ENCODE assay signal across 23 cellular contexts in the genomic region with DNA sequence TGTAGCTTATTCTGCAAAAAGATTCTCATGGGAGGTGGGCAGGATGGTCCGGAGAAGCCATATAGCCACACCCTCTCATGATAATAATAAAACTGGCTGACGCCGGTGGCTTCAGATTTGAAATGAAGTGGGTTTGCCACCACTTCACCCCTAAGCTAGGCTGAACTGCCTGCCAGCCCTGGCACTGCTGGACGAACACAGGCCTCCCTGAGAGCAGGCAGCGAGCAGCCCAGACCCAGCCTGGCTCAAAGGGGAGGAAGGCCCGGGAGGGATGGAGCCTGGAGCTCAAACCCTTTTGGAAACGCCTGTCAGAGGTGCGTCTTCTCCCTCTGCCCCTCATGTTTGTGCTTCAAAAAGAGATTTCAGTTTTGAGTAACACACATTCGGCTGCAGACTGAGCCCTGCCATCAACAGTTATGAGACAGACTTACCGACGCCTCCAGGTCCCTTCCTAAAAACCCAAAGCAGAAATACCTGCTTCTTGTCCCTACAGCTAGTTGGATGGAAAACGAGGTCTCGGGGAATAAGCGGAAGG.
A peak's percentile ranks its signal among the peaks of the same experiment; 100 is the strongest.
DNase-seq lines count a peak whose midpoint lies in the region; ATAC-seq and TF ChIP-seq lines count a peak whose summit lies in the region.
"Had no signal": no experiment of that assay in that cellular context is flagged by ENCODE, and none has a peak within 500 bp of the region (broad histone marks: within the 10 kb centered on the region; RNA-seq: fewer than 3 reads in every experiment).

No MANE protein-coding gene starts in this region.

- H3K4me1 Mint-ChIP-seq in activated naive CD8-positive, alpha-beta T cell treated with anti-CD3 and anti-CD28 coated beads, Interleukin-2, amount 10 ng/mL, durations not matched to agents 7 days and 5 days = peaks cover 7% of the 10 kb centered on the region
- no peaks in the 10 kb centered on the region for H3K4me1 Mint-ChIP-seq in activated naive CD8-positive, alpha-beta T cell treated with anti-CD3 and anti-CD28 coated beads, Interleukin-2, amount 50 U/mL, for 24 hours
- H3K4me1 Mint-ChIP-seq in CD14-positive monocyte = no peaks in the 10 kb centered on the region
- H3K4me1 Mint-ChIP-seq in naive thymus-derived CD4-positive, alpha-beta T cell = peaks cover 0 to 13% (median 4%) of the 10 kb centered on the region in 7 donors

- TF ChIP-seq CTCF in CD14-positive monocyte (IDR thresholded peaks at IDR 0.05) = no peak

- no peaks in the 10 kb centered on the region for H3K36me3 Mint-ChIP-seq in activated naive CD8-positive, alpha-beta T cell treated with anti-CD3 and anti-CD28 coated beads, Interleukin-2, amount 10 ng/mL, durations not matched to agents 7 days and 5 days
- no peaks in the 10 kb centered on the region for H3K36me3 Mint-ChIP-seq in activated naive CD8-positive, alpha-beta T cell treated with anti-CD3 and anti-CD28 coated beads, Interleukin-2, amount 50 U/mL, for 24 hours (ENCODE audit: low read depth)
- no peaks in the 10 kb centered on the region for H3K36me3 Mint-ChIP-seq in CD14-positive monocyte
- no peaks in the 10 kb centered on the region for H3K36me3 Mint-ChIP-seq in naive thymus-derived CD4-positive, alpha-beta T cell
- H3K36me3 Mint-ChIP-seq: CD4-positive, CD25-positive, alpha-beta regulatory T cell had no signal

- no peak overlapping the region for H3K4me3 Mint-ChIP-seq in activated naive CD8-positive, alpha-beta T cell treated with anti-CD3 and anti-CD28 coated beads, Interleukin-2, amount 10 ng/mL, durations not matched to agents 7 days and 5 days
- no peak overlapping the region for H3K4me3 Mint-ChIP-seq in activated naive CD8-positive, alpha-beta T cell treated with anti-CD3 and anti-CD28 coated beads, Interleukin-2, amount 50 U/mL, for 24 hours
- no peak overlapping the region for H3K4me3 Mint-ChIP-seq in CD14-positive monocyte
- no peak overlapping the region for H3K4me3 Mint-ChIP-seq in naive thymus-derived CD4-positive, alpha-beta T cell
- H3K4me3 Mint-ChIP-seq: CD4-positive, CD25-positive, alpha-beta regulatory T cell had no signal

- intact Hi-C loops in CD14-positive monocyte (cut with micrococcal nuclease) (no loop called here), posterior vena cava (cut with DNase I) (no loop called here)
- intact Hi-C loops in naive thymus-derived CD4-positive, alpha-beta T cell (cut with micrococcal nuclease) = no loop called here

- CTCF ChIA-PET in naive thymus-derived CD4-positive, alpha-beta T cell (lab: Charles Lee) = no interaction called here

- H3K9me3 Mint-ChIP-seq in activated naive CD8-positive, alpha-beta T cell treated with anti-CD3 and anti-CD28 coated beads, Interleukin-2, amount 10 ng/mL, durations not matched to agents 7 days and 5 days = peaks cover 10% of the 10 kb centered on the region
- peaks cover 5% of the 10 kb centered on the region for H3K9me3 Mint-ChIP-seq in activated naive CD8-positive, alpha-beta T cell treated with anti-CD3 and anti-CD28 coated beads, Interleukin-2, amount 50 U/mL, for 24 hours
- H3K9me3 Mint-ChIP-seq in CD14-positive monocyte = peaks cover 0 to 4% (median 0%) of the 10 kb centered on the region in 7 donors
- peaks cover 0 to 8% (median 0%) of the 10 kb centered on the region in 11 donors for H3K9me3 Mint-ChIP-seq in naive thymus-derived CD4-positive, alpha-beta T cell

- no peaks in the 10 kb centered on the region for H3K4me1 ChIP-seq in naive thymus-derived CD4-positive, alpha-beta T cell (ENCODE audit: control insufficient read depth in 2 of 2, insufficient read depth in 2 of 2, low read length in 2 of 2)

- H3K27me3 ChIP-seq in naive thymus-derived CD4-positive, alpha-beta T cell (ENCODE audit: control insufficient read depth in 2 of 2, insufficient read depth in 2 of 2, low read length in 2 of 2) = no peaks in the 10 kb centered on the region

- no peaks in the 10 kb centered on the region for H3K9me3 ChIP-seq in naive thymus-derived CD4-positive, alpha-beta T cell (ENCODE audit: control insufficient read depth in 2 of 3, low read length in 3 of 3)

- no peak overlapping the region for H3K27ac ChIP-seq in naive thymus-derived CD4-positive, alpha-beta T cell (ENCODE audit: low read depth, low read length)
- H3K27ac ChIP-seq: GM23248, RWPE1 had no signal

- peak; percentile 7 for DNase-seq in activated naive CD8-positive, alpha-beta T cell treated with anti-CD3 and anti-CD28 coated beads, Interleukin-2, amount 10 ng/mL, durations not matched to agents 7 days and 5 days
- DNase-seq in activated naive CD8-positive, alpha-beta T cell treated with anti-CD3 and anti-CD28 coated beads, Interleukin-2, amount 50 U/mL, for 24 hours = no peak
- DNase-seq in CD14-positive monocyte (ENCODE audit: low spot score) (peak; percentile 22), islet precursor cell (peak; percentile 40), posterior vena cava (ENCODE audit: low spot score) (peak; percentile 60), cerebellar cortex (ENCODE audit: low spot score) (no peak)
- DNase-seq in activated CD4-positive, alpha-beta T cell treated with anti-CD3 and anti-CD28 coated beads for 1 hour = no peak
- DNase-seq in naive thymus-derived CD4-positive, alpha-beta T cell = no peak
- DNase-seq: 8988T; ACHN; CD4-positive, CD25-positive, alpha-beta regulatory T cell; GM23248; Karpas-422; NCI-H1092; NCI-H1417 treated with DMSO at 0.1 percent for 48 hours; NCI-H1694 treated with DMSO at 0.1 percent for 48 hours; NCI-H2081; NCI-H2171; NCI-H226; NCI-H510A; NCI-H69 had no signal

- ATAC-seq in activated naive CD8-positive, alpha-beta T cell treated with anti-CD3 and anti-CD28 coated beads, Interleukin-2, amount 10 ng/mL, durations not matched to agents 7 days and 5 days (ENCODE audit: low read depth) = no peak
- ATAC-seq in activated naive CD8-positive, alpha-beta T cell treated with anti-CD3 and anti-CD28 coated beads, Interleukin-2, amount 50 U/mL, for 24 hours = no peak
- ATAC-seq in naive thymus-derived CD4-positive, alpha-beta T cell = no peak
- ATAC-seq: Panc1 had no signal

- H3K36me3 ChIP-seq in naive thymus-derived CD4-positive, alpha-beta T cell (ENCODE audit: control insufficient read depth in 2 of 3, insufficient read depth in 3 of 3, low read length in 3 of 3) = no peaks in the 10 kb centered on the region

- peaks cover 3% of the 10 kb centered on the region for H3K27me3 Mint-ChIP-seq in activated naive CD8-positive, alpha-beta T cell treated with anti-CD3 and anti-CD28 coated beads, Interleukin-2, amount 10 ng/mL, durations not matched to agents 7 days and 5 days
- peaks cover 3% of the 10 kb centered on the region for H3K27me3 Mint-ChIP-seq in activated naive CD8-positive, alpha-beta T cell treated with anti-CD3 and anti-CD28 coated beads, Interleukin-2, amount 50 U/mL, for 24 hours
- H3K27me3 Mint-ChIP-seq in CD14-positive monocyte (ENCODE audit: low read depth in 3 of 3) = peaks cover 5 to 18% (median 12%) of the 10 kb centered on the region in 3 donors
- H3K27me3 Mint-ChIP-seq in naive thymus-derived CD4-positive, alpha-beta T cell = peaks cover 0 to 8% (median 0%) of the 10 kb centered on the region in 5 donors

- no peak overlapping the region for H3K27ac Mint-ChIP-seq in activated naive CD8-positive, alpha-beta T cell treated with anti-CD3 and anti-CD28 coated beads, Interleukin-2, amount 10 ng/mL, durations not matched to agents 7 days and 5 days
- H3K27ac Mint-ChIP-seq in activated naive CD8-positive, alpha-beta T cell treated with anti-CD3 and anti-CD28 coated beads, Interleukin-2, amount 50 U/mL, for 24 hours = no peak overlapping the region
- H3K27ac Mint-ChIP-seq in CD14-positive monocyte = no peak overlapping the region
- H3K27ac Mint-ChIP-seq in naive thymus-derived CD4-positive, alpha-beta T cell = no peak overlapping the region
- H3K27ac Mint-ChIP-seq: CD4-positive, CD25-positive, alpha-beta regulatory T cell had no signal

- no peak overlapping the region for H3K4me3 ChIP-seq in naive thymus-derived CD4-positive, alpha-beta T cell (ENCODE audit: low read length)
- H3K4me3 ChIP-seq: GM23248 had no signal

- POLR2A ChIA-PET in activated naive CD8-positive, alpha-beta T cell treated with anti-CD3 and anti-CD28 coated beads, Interleukin-2, amount 10 ng/mL, durations not matched to agents 7 days and 5 days (lab: Charles Lee) = no interaction called here
- POLR2A ChIA-PET in naive thymus-derived CD4-positive, alpha-beta T cell (lab: Charles Lee) = no interaction called here

Comparison
In these comparisons a context has a peak if more than half of its experiments do, and no peak if none do; other contexts are left out.
1. DNase-seq: peak in activated naive CD8-positive, alpha-beta T cell treated with anti-CD3 and anti-CD28 coated beads, Interleukin-2, amount 10 ng/mL, durations not matched to agents 7 days and 5 days (single experiment), CD14-positive monocyte (single experiment), islet precursor cell (single experiment) and posterior vena cava (single experiment); none in activated naive CD8-positive, alpha-beta T cell treated with anti-CD3 and anti-CD28 coated beads, Interleukin-2, amount 50 U/mL, for 24 hours (single experiment), activated CD4-positive, alpha-beta T cell treated with anti-CD3 and anti-CD28 coated beads for 1 hour (single experiment), naive thymus-derived CD4-positive, alpha-beta T cell (0 of 9) and cerebellar cortex (single experiment).